In the genomic region with DNA sequence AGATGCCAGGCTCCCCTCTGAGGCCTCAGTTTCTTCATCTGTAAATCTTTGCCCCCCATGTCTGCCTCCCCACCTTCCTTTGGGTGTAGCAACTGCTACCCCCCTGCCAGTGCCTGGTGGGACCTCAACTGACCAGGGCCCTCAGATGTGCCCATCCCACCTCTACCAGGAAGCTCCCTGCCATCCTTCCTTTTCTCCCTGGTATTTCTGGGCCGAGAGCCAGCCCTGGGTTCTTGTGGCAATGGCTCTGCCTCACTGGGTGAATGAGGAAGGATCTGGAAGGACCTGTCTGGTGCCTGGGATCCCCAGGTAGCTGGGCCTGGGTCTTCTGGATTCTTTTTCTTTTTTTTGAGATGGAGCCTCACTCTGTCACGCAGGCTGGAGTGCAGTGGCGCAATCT, we compare ENCODE assay signal across 1 cellular context.
TF ChIP-seq lines count a peak whose summit lies in the region.

No MANE protein-coding gene starts in this region.

TF ChIP-seq in GM23338, 12 proteins besides CTCF, POLR2A, EP300 and RAD21 (continued from another document):
- TF ChIP-seq, protein P1, sequence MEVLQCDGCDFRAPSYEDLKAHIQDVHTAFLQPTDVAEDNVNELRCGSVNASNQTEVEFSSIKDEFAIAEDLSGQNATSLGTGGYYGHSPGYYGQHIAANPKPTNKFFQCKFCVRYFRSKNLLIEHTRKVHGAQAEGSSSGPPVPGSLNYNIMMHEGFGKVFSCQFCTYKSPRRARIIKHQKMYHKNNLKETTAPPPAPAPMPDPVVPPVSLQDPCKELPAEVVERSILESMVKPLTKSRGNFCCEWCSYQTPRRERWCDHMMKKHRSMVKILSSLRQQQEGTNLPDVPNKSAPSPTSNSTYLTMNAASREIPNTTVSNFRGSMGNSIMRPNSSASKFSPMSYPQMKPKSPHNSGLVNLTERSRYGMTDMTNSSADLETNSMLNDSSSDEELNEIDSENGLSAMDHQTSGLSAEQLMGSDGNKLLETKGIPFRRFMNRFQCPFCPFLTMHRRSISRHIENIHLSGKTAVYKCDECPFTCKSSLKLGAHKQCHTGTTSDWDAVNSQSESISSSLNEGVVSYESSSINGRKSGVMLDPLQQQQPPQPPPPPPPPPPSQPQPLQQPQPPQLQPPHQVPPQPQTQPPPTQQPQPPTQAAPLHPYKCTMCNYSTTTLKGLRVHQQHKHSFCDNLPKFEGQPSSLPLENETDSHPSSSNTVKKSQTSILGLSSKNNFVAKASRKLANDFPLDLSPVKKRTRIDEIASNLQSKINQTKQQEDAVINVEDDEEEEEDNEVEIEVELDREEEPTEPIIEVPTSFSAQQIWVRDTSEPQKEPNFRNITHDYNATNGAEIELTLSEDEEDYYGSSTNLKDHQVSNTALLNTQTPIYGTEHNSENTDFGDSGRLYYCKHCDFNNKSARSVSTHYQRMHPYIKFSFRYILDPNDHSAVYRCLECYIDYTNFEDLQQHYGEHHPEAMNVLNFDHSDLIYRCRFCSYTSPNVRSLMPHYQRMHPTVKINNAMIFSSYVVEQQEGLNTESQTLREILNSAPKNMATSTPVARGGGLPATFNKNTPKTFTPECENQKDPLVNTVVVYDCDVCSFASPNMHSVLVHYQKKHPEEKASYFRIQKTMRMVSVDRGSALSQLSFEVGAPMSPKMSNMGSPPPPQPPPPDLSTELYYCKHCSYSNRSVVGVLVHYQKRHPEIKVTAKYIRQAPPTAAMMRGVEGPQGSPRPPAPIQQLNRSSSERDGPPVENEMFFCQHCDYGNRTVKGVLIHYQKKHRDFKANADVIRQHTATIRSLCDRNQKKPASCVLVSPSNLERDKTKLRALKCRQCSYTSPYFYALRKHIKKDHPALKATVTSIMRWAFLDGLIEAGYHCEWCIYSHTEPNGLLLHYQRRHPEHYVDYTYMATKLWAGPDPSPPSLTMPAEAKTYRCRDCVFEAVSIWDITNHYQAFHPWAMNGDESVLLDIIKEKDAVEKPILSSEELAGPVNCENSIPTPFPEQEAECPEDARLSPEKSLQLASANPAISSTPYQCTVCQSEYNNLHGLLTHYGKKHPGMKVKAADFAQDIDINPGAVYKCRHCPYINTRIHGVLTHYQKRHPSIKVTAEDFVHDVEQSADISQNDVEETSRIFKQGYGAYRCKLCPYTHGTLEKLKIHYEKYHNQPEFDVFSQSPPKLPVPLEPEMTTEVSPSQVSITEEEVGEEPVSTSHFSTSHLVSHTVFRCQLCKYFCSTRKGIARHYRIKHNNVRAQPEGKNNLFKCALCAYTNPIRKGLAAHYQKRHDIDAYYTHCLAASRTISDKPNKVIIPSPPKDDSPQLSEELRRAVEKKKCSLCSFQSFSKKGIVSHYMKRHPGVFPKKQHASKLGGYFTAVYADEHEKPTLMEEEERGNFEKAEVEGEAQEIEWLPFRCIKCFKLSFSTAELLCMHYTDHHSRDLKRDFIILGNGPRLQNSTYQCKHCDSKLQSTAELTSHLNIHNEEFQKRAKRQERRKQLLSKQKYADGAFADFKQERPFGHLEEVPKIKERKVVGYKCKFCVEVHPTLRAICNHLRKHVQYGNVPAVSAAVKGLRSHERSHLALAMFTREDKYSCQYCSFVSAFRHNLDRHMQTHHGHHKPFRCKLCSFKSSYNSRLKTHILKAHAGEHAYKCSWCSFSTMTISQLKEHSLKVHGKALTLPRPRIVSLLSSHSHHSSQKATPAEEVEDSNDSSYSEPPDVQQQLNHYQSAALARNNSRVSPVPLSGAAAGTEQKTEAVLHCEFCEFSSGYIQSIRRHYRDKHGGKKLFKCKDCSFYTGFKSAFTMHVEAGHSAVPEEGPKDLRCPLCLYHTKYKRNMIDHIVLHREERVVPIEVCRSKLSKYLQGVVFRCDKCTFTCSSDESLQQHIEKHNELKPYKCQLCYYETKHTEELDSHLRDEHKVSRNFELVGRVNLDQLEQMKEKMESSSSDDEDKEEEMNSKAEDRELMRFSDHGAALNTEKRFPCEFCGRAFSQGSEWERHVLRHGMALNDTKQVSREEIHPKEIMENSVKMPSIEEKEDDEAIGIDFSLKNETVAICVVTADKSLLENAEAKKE (CRISPR knock-in tag; IDR thresholded peaks at IDR 0.05), result no peak
- TF ChIP-seq CREB1 (CRISPR knock-in tag; IDR thresholded peaks at IDR 0.05; ENCODE audit: low read depth) (no peak), JUNB (IDR thresholded peaks at IDR 0.05; ENCODE audit: unreplicated experiment) (no peak), EZH2 (IDR thresholded peaks at IDR 0.05; ENCODE audit: low read depth, unreplicated experiment) (no peak)
TF ChIP-seq in GM23338: peak in this region for 0.
